In the genomic region with DNA sequence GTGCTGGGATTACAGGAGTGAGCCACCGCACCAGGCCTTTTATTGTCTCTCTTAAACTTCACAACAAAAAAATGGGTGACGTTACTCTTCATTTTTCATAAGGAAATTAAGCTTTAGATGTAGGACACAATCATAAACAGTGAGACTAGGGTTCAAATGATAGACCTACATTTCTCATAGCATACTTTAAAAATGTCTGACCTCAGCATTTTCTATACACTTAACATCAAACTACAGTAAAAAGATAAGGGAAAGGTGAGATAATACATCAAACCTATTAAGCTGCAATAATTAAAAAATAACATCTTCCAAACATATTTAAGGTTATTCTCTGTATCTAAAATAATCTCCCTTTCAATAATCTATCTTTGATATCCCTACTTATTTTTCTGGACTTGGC, we compare ENCODE assay signal across 39 cellular contexts.
"Had no signal": no experiment of that assay in that cellular context is flagged by ENCODE, and none has a peak within 500 bp of the region (broad histone marks: within the 10 kb centered on the region; RNA-seq: fewer than 3 reads in every experiment).

No MANE protein-coding gene starts in this region.

- H3K27ac ChIP-seq: adrenal gland, ascending aorta, body of pancreas, brain microvascular endothelial cell, breast epithelium, cardiac muscle cell had no signal

- H3K9me3 Mint-ChIP-seq: activated naive CD4-positive, alpha-beta T cell treated with anti-CD3 and anti-CD28 coated beads for 36 hours; activated naive CD4-positive, alpha-beta T cell treated with anti-CD3 and anti-CD28 coated beads, Interleukin-2, amount 10 ng/mL, durations not matched to agents 7 days and 5 days; activated naive CD4-positive, alpha-beta T cell treated with anti-CD3 and anti-CD28 coated beads, Interleukin-2, amount 50 U/mL, for 24 hours; activated naive CD4-positive, alpha-beta T cell treated with anti-CD3 and anti-CD28 coated beads, Interleukin-2, amount 50 U/mL, for 72 hours; activated naive CD8-positive, alpha-beta T cell treated with anti-CD3 and anti-CD28 coated beads for 36 hours; activated naive CD8-positive, alpha-beta T cell treated with anti-CD3 and anti-CD28 coated beads, Interleukin-2, amount 10 ng/mL, durations not matched to agents 7 days and 5 days; activated naive CD8-positive, alpha-beta T cell treated with anti-CD3 and anti-CD28 coated beads, Interleukin-2, amount 50 U/mL, for 24 hours; activated T-cell treated with anti-CD3 and anti-CD28 coated beads, Interleukin-2, amount 50 U/mL, for 72 hours; activated T-helper 1 cell treated with anti-CD3 and anti-CD28 coated beads, Interleukin-12 subunit alpha, Interleukin-12 subunit beta, Interleukin-2, Interleukin-4 antibody, amounts not matched to agents 30 ng/mL and 10 ng/mL and 1 ng/mL, durations not matched to agents 14 hours and 24 hours and 36 hours; activated T-helper 2 cell treated with anti-CD3 and anti-CD28 coated beads, Interferon-gamma antibody, Interleukin-2, Interleukin-4, amounts not matched to agents 10 μg/mL and 5 μg/mL and 100 μg/mL, durations not matched to agents 14 hours and 24 hours and 36 hours; brain; central memory CD8-positive, alpha-beta T cell had no signal

- ATAC-seq: activated naive CD4-positive, alpha-beta T cell treated with anti-CD3 and anti-CD28 coated beads, Interleukin-2, amount 50 U/mL, for 72 hours; activated naive CD8-positive, alpha-beta T cell treated with anti-CD3 and anti-CD28 coated beads, Interleukin-2, amount 50 U/mL, for 24 hours; activated T-cell treated with anti-CD3 and anti-CD28 coated beads, Interleukin-2, amount 50 U/mL, for 4 hours; activated T-cell treated with anti-CD3 and anti-CD28 coated beads, Interleukin-2, amount 50 U/mL, for 72 hours; activated T-helper 17 cell treated with anti-CD3 and anti-CD28 coated beads, Interleukin-2, amount 50 U/mL, for 72 hours; body of pancreas had no signal

- FAIRE-seq: astrocyte, bronchial epithelial cell, colon had no signal

- H3K27ac Mint-ChIP-seq: activated naive CD4-positive, alpha-beta T cell treated with anti-CD3 and anti-CD28 coated beads for 36 hours; activated naive CD4-positive, alpha-beta T cell treated with anti-CD3 and anti-CD28 coated beads, Interleukin-2, amount 10 ng/mL, durations not matched to agents 7 days and 5 days; activated naive CD4-positive, alpha-beta T cell treated with anti-CD3 and anti-CD28 coated beads, Interleukin-2, amount 50 U/mL, for 24 hours; activated naive CD4-positive, alpha-beta T cell treated with anti-CD3 and anti-CD28 coated beads, Interleukin-2, amount 50 U/mL, for 72 hours; activated naive CD8-positive, alpha-beta T cell; activated naive CD8-positive, alpha-beta T cell treated with anti-CD3 and anti-CD28 coated beads for 36 hours; activated naive CD8-positive, alpha-beta T cell treated with anti-CD3 and anti-CD28 coated beads, Interleukin-2, amount 10 ng/mL, durations not matched to agents 7 days and 5 days; activated naive CD8-positive, alpha-beta T cell treated with anti-CD3 and anti-CD28 coated beads, Interleukin-2, amount 50 U/mL, for 24 hours; activated T-cell treated with anti-CD3 and anti-CD28 coated beads, Interleukin-2, amount 50 U/mL, for 72 hours; activated T-helper 1 cell treated with anti-CD3 and anti-CD28 coated beads, Interleukin-12 subunit alpha, Interleukin-12 subunit beta, Interleukin-2, Interleukin-4 antibody, amounts not matched to agents 30 ng/mL and 10 ng/mL and 1 ng/mL, durations not matched to agents 14 hours and 24 hours and 36 hours; activated T-helper 17 cell treated with anti-CD3 and anti-CD28 coated beads, Interleukin-2, amount 50 U/mL, for 72 hours; activated T-helper 2 cell treated with anti-CD3 and anti-CD28 coated beads, Interferon-gamma antibody, Interleukin-2, Interleukin-4, amounts not matched to agents 10 μg/mL and 5 μg/mL and 100 μg/mL, durations not matched to agents 14 hours and 24 hours and 36 hours; brain had no signal

- H3K36me3 Mint-ChIP-seq: activated naive CD4-positive, alpha-beta T cell treated with anti-CD3 and anti-CD28 coated beads, Interleukin-2, amount 10 ng/mL, durations not matched to agents 7 days and 5 days; activated naive CD4-positive, alpha-beta T cell treated with anti-CD3 and anti-CD28 coated beads, Interleukin-2, amount 50 U/mL, for 24 hours; activated naive CD4-positive, alpha-beta T cell treated with anti-CD3 and anti-CD28 coated beads, Interleukin-2, amount 50 U/mL, for 72 hours; activated naive CD8-positive, alpha-beta T cell treated with anti-CD3 and anti-CD28 coated beads for 36 hours; activated naive CD8-positive, alpha-beta T cell treated with anti-CD3 and anti-CD28 coated beads, Interleukin-2, amount 10 ng/mL, durations not matched to agents 7 days and 5 days; brain had no signal

- H3K9me3 ChIP-seq: adrenal gland, ascending aorta, body of pancreas, breast epithelium had no signal

- DNase-seq: activated effector memory CD4-positive, alpha-beta T cell treated with anti-CD3 and anti-CD28 coated beads, Interleukin-2, amount 50 U/mL, for 16 hours; activated effector memory CD4-positive, alpha-beta T cell treated with Interleukin-2 at 50 U/mL for 16 hours; activated gamma-delta T cell; activated gamma-delta T cell treated with Interleukin-2 at 50 U/mL for 16 hours; activated naive CD4-positive, alpha-beta T cell; activated naive CD4-positive, alpha-beta T cell treated with anti-CD3 and anti-CD28 coated beads for 36 hours; activated naive CD4-positive, alpha-beta T cell treated with anti-CD3 and anti-CD28 coated beads, Interleukin-2, amount 10 ng/mL, durations not matched to agents 7 days and 5 days; activated naive CD4-positive, alpha-beta T cell treated with anti-CD3 and anti-CD28 coated beads, Interleukin-2, amount 50 U/mL, for 16 hours; activated naive CD4-positive, alpha-beta T cell treated with Interleukin-2 at 50 U/mL for 16 hours; activated naive CD8-positive, alpha-beta T cell treated with anti-CD3 and anti-CD28 coated beads for 36 hours; activated naive CD8-positive, alpha-beta T cell treated with anti-CD3 and anti-CD28 coated beads, Interleukin-2, amount 10 ng/mL, durations not matched to agents 7 days and 5 days; activated naive CD8-positive, alpha-beta T cell treated with anti-CD3 and anti-CD28 coated beads, Interleukin-2, amount 50 U/mL, for 24 hours; activated T-cell treated with anti-CD3 and anti-CD28 coated beads, Interleukin-2, amount 50 U/mL, for 4 hours; activated T-cell treated with anti-CD3 and anti-CD28 coated beads, Interleukin-2, amount 50 U/mL, for 48 hours; activated T-cell treated with anti-CD3 and anti-CD28 coated beads, Interleukin-2, amount 50 U/mL, for 72 hours; adrenal gland; amniotic stem cell; amygdala; anterior cingulate cortex; aorta; body of pancreas; brain microvascular endothelial cell; caudate nucleus; central memory CD4-positive, alpha-beta T cell; cerebellar nuclear complex had no signal

- H3K4me1 ChIP-seq: adrenal gland, ascending aorta, body of pancreas, breast epithelium had no signal

- H3K4me1 Mint-ChIP-seq: activated naive CD4-positive, alpha-beta T cell treated with anti-CD3 and anti-CD28 coated beads, Interleukin-2, amount 10 ng/mL, durations not matched to agents 7 days and 5 days; activated naive CD8-positive, alpha-beta T cell treated with anti-CD3 and anti-CD28 coated beads, Interleukin-2, amount 50 U/mL, for 24 hours; activated T-helper 17 cell treated with anti-CD3 and anti-CD28 coated beads, Interleukin-2, amount 50 U/mL, for 72 hours; brain; central memory CD8-positive, alpha-beta T cell had no signal

- H3K36me3 ChIP-seq: adrenal gland, ascending aorta, brain microvascular endothelial cell, breast epithelium, cardiac muscle cell had no signal

- H3K27me3 ChIP-seq: adrenal gland, ascending aorta, body of pancreas, brain microvascular endothelial cell, breast epithelium, cardiac muscle cell had no signal

- H3K4me3 Mint-ChIP-seq: activated naive CD4-positive, alpha-beta T cell treated with anti-CD3 and anti-CD28 coated beads for 36 hours; activated naive CD4-positive, alpha-beta T cell treated with anti-CD3 and anti-CD28 coated beads, Interleukin-2, amount 10 ng/mL, durations not matched to agents 7 days and 5 days; activated naive CD4-positive, alpha-beta T cell treated with anti-CD3 and anti-CD28 coated beads, Interleukin-2, amount 50 U/mL, for 24 hours; activated naive CD8-positive, alpha-beta T cell; activated naive CD8-positive, alpha-beta T cell treated with anti-CD3 and anti-CD28 coated beads for 36 hours; activated naive CD8-positive, alpha-beta T cell treated with anti-CD3 and anti-CD28 coated beads, Interleukin-2, amount 10 ng/mL, durations not matched to agents 7 days and 5 days; activated naive CD8-positive, alpha-beta T cell treated with anti-CD3 and anti-CD28 coated beads, Interleukin-2, amount 50 U/mL, for 24 hours; activated T-cell treated with anti-CD3 and anti-CD28 coated beads, Interleukin-2, amount 50 U/mL, for 4 hours; activated T-cell treated with anti-CD3 and anti-CD28 coated beads, Interleukin-2, amount 50 U/mL, for 72 hours; activated T-helper 1 cell treated with anti-CD3 and anti-CD28 coated beads, Interleukin-12 subunit alpha, Interleukin-12 subunit beta, Interleukin-2, Interleukin-4 antibody, amounts not matched to agents 30 ng/mL and 10 ng/mL and 1 ng/mL, durations not matched to agents 14 hours and 24 hours and 36 hours; activated T-helper 17 cell treated with anti-CD3 and anti-CD28 coated beads, Interleukin-2, amount 50 U/mL, for 72 hours; brain; central memory CD8-positive, alpha-beta T cell had no signal

- H3K4me3 ChIP-seq: adrenal gland, ascending aorta, body of pancreas, breast epithelium, cardiac muscle cell had no signal

- H3K27me3 Mint-ChIP-seq: activated naive CD4-positive, alpha-beta T cell treated with anti-CD3 and anti-CD28 coated beads, Interleukin-2, amount 10 ng/mL, durations not matched to agents 7 days and 5 days; activated naive CD4-positive, alpha-beta T cell treated with anti-CD3 and anti-CD28 coated beads, Interleukin-2, amount 50 U/mL, for 24 hours; activated naive CD8-positive, alpha-beta T cell; activated naive CD8-positive, alpha-beta T cell treated with anti-CD3 and anti-CD28 coated beads for 36 hours; activated naive CD8-positive, alpha-beta T cell treated with anti-CD3 and anti-CD28 coated beads, Interleukin-2, amount 10 ng/mL, durations not matched to agents 7 days and 5 days; activated naive CD8-positive, alpha-beta T cell treated with anti-CD3 and anti-CD28 coated beads, Interleukin-2, amount 50 U/mL, for 24 hours; activated T-helper 17 cell treated with anti-CD3 and anti-CD28 coated beads, Interleukin-2, amount 50 U/mL, for 72 hours; central memory CD8-positive, alpha-beta T cell had no signal
